ENCODE assay signal across 8 cellular contexts in genomic region chr6:36678488-36679042, GRCh38. TPM values are rescaled to one million over a fixed set of nuclear protein-coding genes. Genes with fewer than 3 reads are reported as not detected.
DNase-seq lines count a peak whose midpoint lies in the region; ATAC-seq and TF ChIP-seq lines count a peak whose summit lies in the region.

Gene CDKN1A (plus strand): TSS chr6:36678714. CDS start chr6:36684102, 5,388 bp downstream.

- TF ChIP-seq POLR2A in GM19099 (IDR thresholded peaks at IDR 0.05; ENCODE audit: extremely low read depth, insufficient read length, low read depth), result peak; percentile 100
- TF ChIP-seq POLR2A in lower leg skin (IDR thresholded peaks at IDR 0.05), result peak in 1 of 2 donors; percentile 98

- TF ChIP-seq CTCF in AG09309 (IDR thresholded peaks at IDR 0.05; ENCODE audit: control insufficient read depth, insufficient read depth, low read depth, low read length, missing control alignments), result no peak
- no peak for TF ChIP-seq CTCF in lower leg skin (IDR thresholded peaks at IDR 0.05)

- H3K9ac ChIP-seq in duodenal mucosa (ENCODE audit: low read depth in 1 of 2, low read length in 2 of 2), result peak within 1 kb of the TSS; percentile 65 to 96

- H3K4me1 ChIP-seq in duodenal mucosa (ENCODE audit: control insufficient read depth in 1 of 2, insufficient read depth in 2 of 2, low read length in 2 of 2), result peaks cover 46 to 48% of the 10 kb centered on the region in 2 donors

- DNase-seq in AG09309 (ENCODE audit: low read depth), result no peak
- peak; percentile 99 for DNase-seq in NCI-H69 (lab: John Stamatoyannopoulos, UW)
- DNase-seq in activated CD4-positive, alpha-beta T cell treated with anti-CD3 and anti-CD28 coated beads, Interleukin-2, amount 50 U/mL, for 48 hours, result peak; percentile 77 to 80
- peak; percentile 84 to 98 for DNase-seq in lower leg skin (ENCODE audit: low spot score in 2 of 2)
- peak; percentile 70 to 74 for DNase-seq in stimulated activated CD4-positive, alpha-beta T cell treated with anti-CD3 and anti-CD28 coated beads, Interleukin-4, amount 100 ng/mL, for 4 hours

- H3K9me3 ChIP-seq in duodenal mucosa (ENCODE audit: control insufficient read depth in 1 of 2, low read length in 2 of 2), result no peaks in the 10 kb centered on the region

- peaks cover under 1 to 5% of the 10 kb centered on the region in 2 donors for H3K36me3 ChIP-seq in duodenal mucosa (ENCODE audit: control insufficient read depth in 1 of 2, insufficient read depth in 2 of 2, low read length in 2 of 2)

- H3K4me3 ChIP-seq in AG09309 (ENCODE audit: control insufficient read depth, low read depth, low read length) (peak within 1 kb of the TSS; percentile 73), duodenal mucosa (ENCODE audit: low read depth in 1 of 2, low read length in 2 of 2) (peak within 1 kb of the TSS; percentile 66 to 95), lower leg skin (ENCODE audit: low read depth, poor library complexity, severe bottlenecking) (peak within 1 kb of the TSS; percentile 81)

- no peaks in the 10 kb centered on the region for H3K27me3 ChIP-seq in duodenal mucosa (ENCODE audit: control insufficient read depth in 1 of 2, insufficient read depth in 2 of 2, low read length in 2 of 2)

- peak within 1 kb of the TSS; percentile 98 for H3K27ac ChIP-seq in duodenal mucosa (ENCODE audit: low read depth, low read length)

- ATAC-seq in HG03469 (IDR thresholded peaks at IDR 0.05; ENCODE audit: unreplicated experiment), result peak; percentile 36

- WGBS in lower leg skin, 2 donors, result 0% methylated on average over 14 to 57 of the region's 63 CpGs

- intact Hi-C loops in lower leg skin (cut with DNase I; ENCODE audit: low total_unique reads), result loop anchor here (10.0 kb wide), 1 partner anchor 54 kb away; no protein-coding TSS in a partner anchor

RNA-seq across cellular contexts. Expression of gene CDKN1A, which starts in this region (rescaled TPM):
- 100 to 1,000 TPM; 143 to 200 (median 181) TPM for total RNA-seq in lower leg skin
